20 cellular contexts compared by ENCODE assay signal in genomic region chr13:108346376-108346775, GRCh38.
DNase-seq lines count a peak whose midpoint lies in the region; ATAC-seq and TF ChIP-seq lines count a peak whose summit lies in the region.
"Had no signal": no experiment of that assay in that cellular context is flagged by ENCODE, and none has a peak within 500 bp of the region (broad histone marks: within the 10 kb centered on the region; RNA-seq: fewer than 3 reads in every experiment).

No MANE protein-coding gene starts in this region.

- TF ChIP-seq CTCF in MM.1S (IDR thresholded peaks at IDR 0.05; ENCODE audit: low read length), result no peak

- H3K4me2 ChIP-seq in MM.1S (ENCODE audit: low read depth, low read length), result no peak overlapping the region

- no peaks in the 10 kb centered on the region for H3K9me2 ChIP-seq in MM.1S (replicated peaks; ENCODE audit: insufficient read depth, low read length)

- H3K9me3 ChIP-seq in MM.1S (replicated peaks; ENCODE audit: insufficient read depth, low read length), result no peaks in the 10 kb centered on the region
- H3K9me3 ChIP-seq: breast epithelium, left lung, uterus had no signal

- H3K9ac ChIP-seq in MM.1S (ENCODE audit: low read length), result no peak overlapping the region
- H3K9ac ChIP-seq: parathyroid adenoma had no signal

- H3K4me3 ChIP-seq in MM.1S (ENCODE audit: low read length), result no peak overlapping the region
- H3K4me3 ChIP-seq: breast epithelium, left lung, SK-N-MC, uterus had no signal

- no peaks in the 10 kb centered on the region for H3K4me1 ChIP-seq in MM.1S (ENCODE audit: low read length)
- H3K4me1 ChIP-seq: breast epithelium, parathyroid adenoma, uterus had no signal

- no peak overlapping the region for H2AFZ ChIP-seq in MM.1S (ENCODE audit: low read length)
- H2AFZ ChIP-seq: parathyroid adenoma had no signal

- no peaks in the 10 kb centered on the region for H4K20me1 ChIP-seq in MM.1S (ENCODE audit: insufficient read depth, low read length)

- H3K27me3 Mint-ChIP-seq in activated CD4-positive, alpha-beta T cell treated with anti-CD3 and anti-CD28 coated beads, Interleukin-2, amount 10 ng/mL, durations not matched to agents 24 days and 14 days, result peaks cover 9% of the 10 kb centered on the region
- no peaks in the 10 kb centered on the region for H3K27me3 Mint-ChIP-seq in activated T-cell treated with anti-CD3 and anti-CD28 coated beads, Interleukin-2, amount 50 U/mL, for 4 hours (ENCODE audit: low read depth)
- H3K27me3 Mint-ChIP-seq: stimulated activated naive CD8-positive, alpha-beta T cell treated with anti-CD3 and anti-CD28 coated beads, Interleukin-15, amount 100 ng/mL, for 72 hours had no signal

- intact Hi-C loops in activated CD4-positive, alpha-beta T cell treated with anti-CD3 and anti-CD28 coated beads, Interleukin-2, amount 10 ng/mL, durations not matched to agents 24 days and 14 days (cut with micrococcal nuclease), result no loop called here

- peak; percentile 28 for DNase-seq in activated CD4-positive, alpha-beta T cell treated with anti-CD3 and anti-CD28 coated beads for 48 hours
- DNase-seq in activated CD4-positive, alpha-beta T cell treated with anti-CD3 and anti-CD28 coated beads, Interleukin-2, amount 10 ng/mL, durations not matched to agents 24 days and 14 days, result no peak
- DNase-seq in MM.1S, result peak; percentile 13
- peak; percentile 14 for DNase-seq in activated T-cell treated with anti-CD3 and anti-CD28 coated beads, Interleukin-2, amount 50 U/mL, for 4 hours
- peak; percentile 14 for DNase-seq in iPS-NIHi11 (ENCODE audit: low spot score)
- DNase-seq in NCI-H1436 treated with DMSO at 0.1 percent for 48 hours (lab: John Stamatoyannopoulos, UW), result no peak
- DNase-seq: ACHN; GOT3; hypothalamus; NCI-H1436; PC-3; stimulated activated naive CD8-positive, alpha-beta T cell treated with anti-CD3 and anti-CD28 coated beads, Interleukin-15, amount 100 ng/mL, for 72 hours; uterus had no signal

- H3K27ac ChIP-seq in MM.1S (ENCODE audit: low read length), result no peak overlapping the region
- H3K27ac ChIP-seq: breast epithelium, left lung, parathyroid adenoma, SK-N-MC, uterus had no signal

- H3K9me3 Mint-ChIP-seq in activated CD4-positive, alpha-beta T cell treated with anti-CD3 and anti-CD28 coated beads, Interleukin-2, amount 10 ng/mL, durations not matched to agents 24 days and 14 days, result no peaks in the 10 kb centered on the region
- no peaks in the 10 kb centered on the region for H3K9me3 Mint-ChIP-seq in activated T-cell treated with anti-CD3 and anti-CD28 coated beads, Interleukin-2, amount 50 U/mL, for 4 hours
- H3K9me3 Mint-ChIP-seq: stimulated activated naive CD8-positive, alpha-beta T cell treated with anti-CD3 and anti-CD28 coated beads, Interleukin-15, amount 100 ng/mL, for 72 hours had no signal

- H3F3A ChIP-seq in MM.1S (ENCODE audit: insufficient read depth, low read length), result no peaks in the 10 kb centered on the region

- H3K36me3 ChIP-seq in MM.1S (replicated peaks; ENCODE audit: insufficient read depth, low read length), result no peaks in the 10 kb centered on the region
- H3K36me3 ChIP-seq: breast epithelium, left lung, uterus had no signal

- H3K27ac Mint-ChIP-seq in activated CD4-positive, alpha-beta T cell treated with anti-CD3 and anti-CD28 coated beads, Interleukin-2, amount 10 ng/mL, durations not matched to agents 24 days and 14 days, result no peak overlapping the region
- H3K27ac Mint-ChIP-seq: activated naive CD8-positive, alpha-beta T cell; stimulated activated naive CD8-positive, alpha-beta T cell treated with anti-CD3 and anti-CD28 coated beads, Interleukin-15, amount 100 ng/mL, for 72 hours had no signal

- H3K36me3 Mint-ChIP-seq in activated CD4-positive, alpha-beta T cell treated with anti-CD3 and anti-CD28 coated beads, Interleukin-2, amount 10 ng/mL, durations not matched to agents 24 days and 14 days (ENCODE audit: low read depth), result no peaks in the 10 kb centered on the region
- H3K36me3 Mint-ChIP-seq in activated T-cell treated with anti-CD3 and anti-CD28 coated beads, Interleukin-2, amount 50 U/mL, for 4 hours (ENCODE audit: insufficient read depth), result no peaks in the 10 kb centered on the region
- H3K36me3 Mint-ChIP-seq: activated naive CD8-positive, alpha-beta T cell had no signal

- H3K4me1 Mint-ChIP-seq in activated CD4-positive, alpha-beta T cell treated with anti-CD3 and anti-CD28 coated beads, Interleukin-2, amount 10 ng/mL, durations not matched to agents 24 days and 14 days, result peaks cover 14% of the 10 kb centered on the region
- peaks cover 25% of the 10 kb centered on the region for H3K4me1 Mint-ChIP-seq in activated T-cell treated with anti-CD3 and anti-CD28 coated beads, Interleukin-2, amount 50 U/mL, for 4 hours (ENCODE audit: low read depth)

- peak in 1 of 2 donors; percentile 79 for ATAC-seq in activated T-cell treated with anti-CD3 and anti-CD28 coated beads, Interleukin-2, amount 50 U/mL, for 4 hours
- no peak for ATAC-seq in GM18858 (IDR thresholded peaks at IDR 0.05; ENCODE audit: unreplicated experiment)
- ATAC-seq in GM18873 (IDR thresholded peaks at IDR 0.05; ENCODE audit: low FRiP score, unreplicated experiment), result no peak
- ATAC-seq: left lung; PC-3; stimulated activated naive CD8-positive, alpha-beta T cell treated with anti-CD3 and anti-CD28 coated beads, Interleukin-15, amount 100 ng/mL, for 72 hours had no signal

- no peak overlapping the region for H3K4me3 Mint-ChIP-seq in activated CD4-positive, alpha-beta T cell treated with anti-CD3 and anti-CD28 coated beads, Interleukin-2, amount 10 ng/mL, durations not matched to agents 24 days and 14 days
- no peak overlapping the region for H3K4me3 Mint-ChIP-seq in activated T-cell treated with anti-CD3 and anti-CD28 coated beads, Interleukin-2, amount 50 U/mL, for 4 hours
- H3K4me3 Mint-ChIP-seq: activated naive CD8-positive, alpha-beta T cell; stimulated activated naive CD8-positive, alpha-beta T cell treated with anti-CD3 and anti-CD28 coated beads, Interleukin-15, amount 100 ng/mL, for 72 hours had no signal

- H3K79me2 ChIP-seq in MM.1S (ENCODE audit: low read length), result no peaks in the 10 kb centered on the region
- H3K79me2 ChIP-seq: parathyroid adenoma had no signal

- no peaks in the 10 kb centered on the region for H3K27me3 ChIP-seq in MM.1S (replicated peaks; ENCODE audit: insufficient read depth, low read length)
- H3K27me3 ChIP-seq: breast epithelium, left lung, uterus had no signal

Comparison
In these comparisons a context has a peak if more than half of its experiments do, and no peak if none do; other contexts are left out.
1. DNase-seq: peak in activated CD4-positive, alpha-beta T cell treated with anti-CD3 and anti-CD28 coated beads for 48 hours (single experiment), MM.1S (single experiment), activated T-cell treated with anti-CD3 and anti-CD28 coated beads, Interleukin-2, amount 50 U/mL, for 4 hours (single experiment) and iPS-NIHi11 (single experiment); none in activated CD4-positive, alpha-beta T cell treated with anti-CD3 and anti-CD28 coated beads, Interleukin-2, amount 10 ng/mL, durations not matched to agents 24 days and 14 days (single experiment) and NCI-H1436 treated with DMSO at 0.1 percent for 48 hours (single experiment).